In the genomic region with DNA sequence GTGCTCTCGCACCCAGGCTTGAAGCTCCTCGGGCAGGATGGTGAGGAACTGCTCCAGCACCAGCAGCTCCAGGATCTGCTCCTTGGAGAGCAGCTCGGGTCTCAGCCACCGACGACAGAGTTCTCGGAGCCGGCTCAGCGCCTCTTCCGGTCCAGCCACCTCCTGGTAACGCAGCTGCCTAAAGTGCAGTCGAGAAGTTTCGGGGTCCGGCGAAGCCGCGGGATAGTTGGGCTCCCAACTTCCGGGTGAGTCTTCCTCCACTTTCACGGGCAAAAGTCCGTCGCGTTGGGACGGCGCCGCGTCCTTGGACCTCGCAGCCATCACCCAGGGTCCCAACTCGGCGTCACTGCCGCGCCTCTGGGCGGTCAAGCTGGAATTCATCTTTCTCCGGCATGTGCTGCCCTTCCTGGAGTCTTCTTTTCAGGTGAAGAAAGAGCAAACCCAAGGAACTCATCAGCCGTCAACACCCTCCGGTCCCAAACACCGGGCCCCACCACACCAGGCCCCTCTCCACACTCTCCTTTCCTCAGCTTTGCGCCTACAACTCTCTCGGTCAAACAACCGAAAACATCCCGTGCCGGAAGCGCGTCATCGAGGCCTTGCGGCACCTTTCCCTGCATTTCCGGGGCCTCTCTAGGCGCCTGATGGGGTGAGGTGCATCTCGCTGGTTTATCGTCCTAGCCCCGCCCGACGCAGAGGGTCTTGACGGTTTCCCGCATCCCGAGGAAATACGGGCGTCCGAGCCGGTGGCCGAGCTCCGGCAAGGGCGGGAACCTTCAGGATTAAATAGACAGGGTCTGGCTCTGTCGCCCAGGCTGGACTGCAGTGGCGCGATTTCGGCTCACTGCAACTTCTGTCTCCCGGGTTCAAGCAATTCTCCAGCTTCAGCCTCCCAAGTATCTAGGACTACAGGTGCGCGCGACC, we compare ENCODE assay signal across 8 cellular contexts. TPM values are rescaled to one million over a fixed set of nuclear protein-coding genes. Genes with fewer than 3 reads are reported as not detected.
DNase-seq lines count a peak whose midpoint lies in the region; ATAC-seq and TF ChIP-seq lines count a peak whose summit lies in the region.

A gene (minus strand): TSS at position 569 of the 924 bp plus-strand sequence. CDS start 188 bp downstream, at position 381.

- H3K36me3 Mint-ChIP-seq in brain: peaks cover 48% of the 10 kb centered on the region

- TF ChIP-seq POLR2A in GM18505 (IDR thresholded peaks at IDR 0.05; ENCODE audit: borderline replicate concordance, extremely low read depth, insufficient read depth, insufficient read length): peak; percentile 84

- H3K27ac Mint-ChIP-seq in brain: peak within 1 kb of the TSS; percentile 92 to 99 (median 98)

- ATAC-seq in GM18505 (IDR thresholded peaks at IDR 0.05; ENCODE audit: unreplicated experiment) (peak; percentile 43), HG03045 (IDR thresholded peaks at IDR 0.05; ENCODE audit: unreplicated experiment) (peak; percentile 45), sciatic nerve (peak; percentile 72), HG03025 (IDR thresholded peaks at IDR 0.05; ENCODE audit: low FRiP score, unreplicated experiment) (no peak)

- DNase-seq in NCI-H2107 (lab: John Stamatoyannopoulos, UW) (peak; percentile 90), UCSD-AML1 (lab: John Stamatoyannopoulos, UW; ENCODE audit: unreplicated experiment) (peak; percentile 78), iPS DF 4.7 (ENCODE audit: extremely low read depth, low spot score) (peak; percentile 72), sciatic nerve (ENCODE audit: low spot score) (peak; percentile 93)

- intact Hi-C loops in sciatic nerve (cut with DNase I): loop anchor here (5.0 kb wide), 1 partner anchor 322 kb away; no protein-coding TSS in a partner anchor

- peak within 1 kb of the TSS; percentile 97 to 100 (median 98) for H3K4me3 Mint-ChIP-seq in brain

- TF ChIP-seq CTCF in brain (conservative IDR thresholded peaks at IDR 0.05): no peak

- peaks cover 0 to 12% (median 6%) of the 10 kb centered on the region in 5 experiments for H3K9me3 Mint-ChIP-seq in brain

- H3K4me1 Mint-ChIP-seq in brain: peaks cover 41% of the 10 kb centered on the region

- H3K27me3 Mint-ChIP-seq in brain: peaks cover 19% of the 10 kb centered on the region

RNA-seq across cellular contexts. Expression of the gene that starts here (rescaled TPM):
- 10.6 TPM for polyA plus RNA-seq in brain (ENCODE audit: insufficient read depth, low read depth, low replicate concordance)
- 38.8 TPM for total RNA-seq in sciatic nerve
